ENCODE assay signal across 11 cellular contexts in genomic region chr11:6561288-6561687, GRCh38.
"Had no signal": no experiment of that assay in that cellular context is flagged by ENCODE, and none has a peak within 500 bp of the region (broad histone marks: within the 10 kb centered on the region; RNA-seq: fewer than 3 reads in every experiment).

No MANE protein-coding gene starts in this region.

- H3K9ac ChIP-seq: GM23248 had no signal

- H3K9me3 Mint-ChIP-seq: GM23338, H9, HFFc6 had no signal

- H3K27ac Mint-ChIP-seq: GM23338, HFFc6 had no signal

- H3K4me3 Mint-ChIP-seq: GM23338, H9, HFFc6 had no signal

- ATAC-seq: GM23338, HCT116 had no signal

- H3K4me1 ChIP-seq: HAP-1 had no signal

- H2AFZ ChIP-seq: GM23248, GM23338 had no signal

- DNase-seq: GM23248, GOT3, H7, H9, HCEC 1CT, HFFc6 had no signal

- H3K36me3 ChIP-seq: HAP-1 had no signal

- H3K4me2 ChIP-seq: GM23338 had no signal

- H3K27ac ChIP-seq: GM23248 had no signal

- H3K4me3 ChIP-seq: GM23248, GM23338, HAP-1 had no signal

- H3K9me3 ChIP-seq: HAP-1 had no signal

- FAIRE-seq: H1, H54 had no signal
